23 cellular contexts compared by ENCODE assay signal in the genomic region with DNA sequence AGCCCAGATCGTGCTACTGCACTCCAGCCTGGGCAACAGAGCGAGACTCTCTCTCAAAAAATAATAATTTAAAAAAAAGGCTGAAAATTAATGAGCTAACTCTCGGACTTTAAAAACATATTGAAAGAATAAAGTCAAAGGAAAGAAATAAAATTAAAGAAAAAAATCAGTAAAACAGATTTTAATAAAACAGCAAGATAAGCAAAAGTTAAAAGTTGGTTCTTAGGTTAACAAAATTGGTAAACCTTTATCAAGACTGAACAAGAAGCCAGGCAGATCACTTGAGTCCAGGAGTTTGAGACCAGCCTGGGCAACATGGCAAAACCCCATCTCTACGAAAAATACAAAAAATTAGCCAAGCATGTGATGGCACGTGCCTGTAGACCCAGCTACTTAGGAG. TPM values are rescaled to one million over a fixed set of nuclear protein-coding genes. Genes with fewer than 3 reads are reported as not detected.
DNase-seq lines count a peak whose midpoint lies in the region; ATAC-seq, FAIRE-seq and TF ChIP-seq lines count a peak whose summit lies in the region.
"Had no signal": no experiment of that assay in that cellular context is flagged by ENCODE, and none has a peak within 500 bp of the region (broad histone marks: within the 10 kb centered on the region; RNA-seq: fewer than 3 reads in every experiment).

No MANE protein-coding gene starts in this region.

- H3K4me1 ChIP-seq in HepG2 (ENCODE audit: insufficient read depth, low read length) (0 out of 2 replicates have a peak, but pooled peaks cover 7% of the 10 kb centered on the region), right lobe of liver (peaks cover 0 to 22% (median 7%) of the 10 kb centered on the region in 4 donors)

- no peaks in the 10 kb centered on the region for H3K4me1 Mint-ChIP-seq in activated B cell treated with CpG ODN at 0.5 μM for 24 hours
- H3K4me1 Mint-ChIP-seq in naive thymus-derived CD8-positive, alpha-beta T cell: peaks cover 7 to 31% (median 16%) of the 10 kb centered on the region in 4 donors

- H3K27me3 ChIP-seq in HepG2 (ENCODE audit: control insufficient read depth in 1 of 2, insufficient read depth in 2 of 2, low read length in 2 of 2): no peaks in the 10 kb centered on the region
- no peaks in the 10 kb centered on the region for H3K27me3 ChIP-seq in right lobe of liver
- no peaks in the 10 kb centered on the region for H3K27me3 ChIP-seq in WERI-Rb-1 (ENCODE audit: insufficient read depth, low read depth, severe bottlenecking)
- H3K27me3 ChIP-seq: MG63 had no signal

- no peak for ATAC-seq in HepG2
- ATAC-seq in right lobe of liver: no peak
- no peak for ATAC-seq in activated B cell treated with CpG ODN at 0.5 μM for 24 hours (ENCODE audit: low read depth)
- ATAC-seq in naive thymus-derived CD8-positive, alpha-beta T cell: no peak
- ATAC-seq in HG02678 (IDR thresholded peaks at IDR 0.05; ENCODE audit: unreplicated experiment): no peak

- TF ChIP-seq RAD21 in HepG2 (CRISPR knock-in tag; IDR thresholded peaks at IDR 0.05): no peak

- peak overlapping the region; percentile 56 for H3K27ac Mint-ChIP-seq in activated B cell treated with CpG ODN at 0.5 μM for 24 hours
- H3K27ac Mint-ChIP-seq in naive thymus-derived CD8-positive, alpha-beta T cell: peak overlapping the region in 6 of 10 donors; percentile 46 to 86 (median 65)

- H2AFZ ChIP-seq in HepG2 (ENCODE audit: low read length): no peak overlapping the region
- H2AFZ ChIP-seq: GM23248, PC-9 had no signal

- FAIRE-seq in HepG2 (lab: Jason Lieb, UNC): no peak
- FAIRE-seq: GM18507 had no signal

- H3K79me2 ChIP-seq in HepG2 (ENCODE audit: insufficient read depth, low read length): peaks cover 19% of the 10 kb centered on the region

- H3K9me3 Mint-ChIP-seq in activated B cell treated with CpG ODN at 0.5 μM for 24 hours: no peaks in the 10 kb centered on the region
- no peaks in the 10 kb centered on the region for H3K9me3 Mint-ChIP-seq in naive thymus-derived CD8-positive, alpha-beta T cell
- H3K9me3 Mint-ChIP-seq: CD4-positive, CD25-positive, alpha-beta regulatory T cell had no signal

- H3K9ac ChIP-seq in HepG2 (ENCODE audit: insufficient read depth, low read depth, low read length): no peak overlapping the region
- H3K9ac ChIP-seq: GM23248 had no signal

- H3K4me3 Mint-ChIP-seq in activated B cell treated with CpG ODN at 0.5 μM for 24 hours: no peak overlapping the region
- no peak overlapping the region for H3K4me3 Mint-ChIP-seq in naive thymus-derived CD8-positive, alpha-beta T cell
- H3K4me3 Mint-ChIP-seq: CD4-positive, CD25-positive, alpha-beta regulatory T cell; H9 had no signal

- H3K9me3 ChIP-seq in HepG2 (ENCODE audit: low read length) (no peaks in the 10 kb centered on the region), right lobe of liver (no peaks in the 10 kb centered on the region), WERI-Rb-1 (ENCODE audit: severe bottlenecking) (no peaks in the 10 kb centered on the region)
- H3K9me3 ChIP-seq: MG63 had no signal

- intact Hi-C loops in HepG2 (cut with micrococcal nuclease; ENCODE audit: unreplicated experiment): no loop called here
- intact Hi-C loops in right lobe of liver (cut with DNase I): no loop called here
- intact Hi-C loops in activated B cell treated with CpG ODN at 0.5 μM for 24 hours (cut with micrococcal nuclease): loop anchor here (5.0 kb wide), 1 partner anchor 34 kb away; no protein-coding TSS in a partner anchor

- peaks cover 2 to 18% of the 10 kb centered on the region in 2 experiments; a peak in 4 of 5 replicates for H3K36me3 ChIP-seq in HepG2 (replicated peaks in 1 of 2; ENCODE audit: control insufficient read depth in 1 of 2, insufficient read depth in 2 of 2, low read length in 2 of 2)
- H3K36me3 ChIP-seq in right lobe of liver: peaks cover 0 to 19% (median 1%) of the 10 kb centered on the region in 4 donors
- peaks cover 34% of the 10 kb centered on the region for H3K36me3 ChIP-seq in WERI-Rb-1

- WGBS in HepG2 (ENCODE audit: low lambda C conversion rate): 95% methylated on average over 5 of the region's 5 CpGs
- WGBS in right lobe of liver (ENCODE audit: insufficient coverage, low coverage, low lambda C conversion rate, missing lambda C conversion rate): 78% methylated on average over 5 of the region's 5 CpGs

- H3K36me3 Mint-ChIP-seq in activated B cell treated with CpG ODN at 0.5 μM for 24 hours (ENCODE audit: low read depth): peaks cover 45% of the 10 kb centered on the region
- H3K36me3 Mint-ChIP-seq in naive thymus-derived CD8-positive, alpha-beta T cell: peaks cover 0 to 59% (median 0%) of the 10 kb centered on the region in 3 donors

- POLR2A ChIA-PET in HepG2 (lab: Yijun Ruan, JAX) (no interaction called here), activated B cell treated with CpG ODN at 0.5 μM for 24 hours (lab: Charles Lee) (no interaction called here)
- POLR2A ChIA-PET in naive thymus-derived CD8-positive, alpha-beta T cell (lab: Charles Lee): no interaction called here

- no peak for DNase-seq in HepG2 (ENCODE audit: low spot score)
- no peak for DNase-seq in right lobe of liver
- DNase-seq in activated B cell treated with CpG ODN at 0.5 μM for 24 hours: no peak
- no peak for DNase-seq in naive thymus-derived CD8-positive, alpha-beta T cell
- no peak for DNase-seq in WERI-Rb-1
- DNase-seq in foreskin melanocyte: no peak
- DNase-seq: 8988T; CD4-positive, CD25-positive, alpha-beta regulatory T cell; DMS53; GM23248; H9; KG1; MG63; NCI-H1105 treated with DMSO at 0.1 percent for 48 hours; NCI-H146; NCI-H2029; NCI-H446 treated with DMSO at 0.1 percent for 48 hours; NCI-H526 treated with DMSO at 0.1 percent for 48 hours; PC-9; RPMI8226; SHP77 had no signal

- no peak for TF ChIP-seq EP300 in HepG2 (IDR thresholded peaks at IDR 0.05; ENCODE audit: low read depth in 2 of 2, low read length in 2 of 2)
- TF ChIP-seq EP300 in HepG2 (CRISPR knock-in tag; IDR thresholded peaks at IDR 0.05; ENCODE audit: borderline replicate concordance): no peak

- CTCF ChIA-PET in HepG2 (lab: Yijun Ruan, JAX; ENCODE audit: low intra/inter-chr PET ratio, low total read pairs) (no interaction called here), activated B cell treated with CpG ODN at 0.5 μM for 24 hours (lab: Charles Lee) (interaction anchor here (1.0 kb wide), 1 partner anchor 10 kb away, joined by 3 read pairs; no protein-coding TSS in a partner anchor)

- H3K4me2 ChIP-seq in HepG2 (ENCODE audit: low read depth, low read length): no peak overlapping the region
- H3K4me2 ChIP-seq: PC-9 had no signal

- in situ Hi-C loops in HepG2 (cut with HindIII; ENCODE audit: extremely low pct_ligation_motif_present, low pct_unique_long_range_greater_than_20kb): no loop called here

- no peaks in the 10 kb centered on the region for H4K20me1 ChIP-seq in HepG2 (ENCODE audit: insufficient read depth, low read length)

- TF ChIP-seq POLR2A in HepG2 (IDR thresholded peaks at IDR 0.05; ENCODE audit: insufficient read depth in 1 of 2, low read depth in 2 of 2, low read length in 2 of 2): no peak
- TF ChIP-seq POLR2A in right lobe of liver (IDR thresholded peaks at IDR 0.05): no peak

- H3K27me3 Mint-ChIP-seq in activated B cell treated with CpG ODN at 0.5 μM for 24 hours: no peaks in the 10 kb centered on the region
- H3K27me3 Mint-ChIP-seq in naive thymus-derived CD8-positive, alpha-beta T cell: no peaks in the 10 kb centered on the region
- H3K27me3 Mint-ChIP-seq: CD4-positive, CD25-positive, alpha-beta regulatory T cell had no signal

- TF ChIP-seq CTCF in HepG2 (CRISPR knock-in tag; IDR thresholded peaks at IDR 0.05): no peak
- no peak for TF ChIP-seq CTCF in right lobe of liver (IDR thresholded peaks at IDR 0.05)
- no peak for TF ChIP-seq CTCF in activated B cell treated with CpG ODN at 0.5 μM for 24 hours (IDR thresholded peaks at IDR 0.05)
- no peak for TF ChIP-seq CTCF in WERI-Rb-1 (IDR thresholded peaks at IDR 0.05; ENCODE audit: low read depth, low read length)

- H3K4me3 ChIP-seq in HepG2 (replicated peaks in 1 of 3; ENCODE audit: insufficient read depth in 1 of 3, low read depth in 2 of 3, low read length in 3 of 3) (no peak overlapping the region), right lobe of liver (no peak overlapping the region), WERI-Rb-1 (ENCODE audit: low read depth, low read length) (no peak overlapping the region)
- H3K4me3 ChIP-seq: GM23248, MG63, PC-9 had no signal

- H3K27ac ChIP-seq in HepG2 (ENCODE audit: extremely low read length, insufficient read depth, low read length): no peak overlapping the region
- H3K27ac ChIP-seq in right lobe of liver: no peak overlapping the region
- no peak overlapping the region for H3K27ac ChIP-seq in WERI-Rb-1
- H3K27ac ChIP-seq: GM23248, PC-9 had no signal

- BruUV-seq in HepG2 (replicated peaks; lab: Mats Ljungman, UMichigan): no TSS peak

TF ChIP-seq in HepG2, 621 proteins besides CTCF, POLR2A, EP300 and RAD21 (continues in another document):
- no peak for TF ChIP-seq ZFX (CRISPR knock-in tag; IDR thresholded peaks at IDR 0.05; ENCODE audit: low read depth)

RNA-seq across cellular contexts. Expression of gene TRPM7, which starts 20.7 kb away (rescaled TPM):
- 31.7 and 36.0 TPM in 2 replicates for total RNA-seq in HepG2 (2016; rRNA removed; fragmentation: Illumina TruSeq; extraction: Trizol)
- 20.0 and 27.4 TPM in 2 replicates for total RNA-seq in HepG2 (2016; cell fraction: cytosol; rRNA removed; fragmentation: Illumina TruSeq; extraction: Trizol; ENCODE audit: low read depth)
- total RNA-seq in HepG2 (2016; cell fraction: insoluble cytoplasmic fraction; rRNA removed; fragmentation: Illumina TruSeq; extraction: Trizol): 29.5 and 34.2 TPM in 2 replicates
- total RNA-seq in HepG2 (2016; cell fraction: membrane; rRNA removed; fragmentation: Illumina TruSeq; extraction: Trizol): 13.8 and 21.5 TPM in 2 replicates
- 55.5 and 65.2 TPM in 2 replicates for total RNA-seq in HepG2 (2016; cell fraction: nucleus; rRNA removed; fragmentation: Illumina TruSeq; extraction: Trizol)
- polyA plus RNA-seq in HepG2 (2011; rRNA removed): 10.3 and 11.0 TPM in 2 replicates
- 2.5 and 5.2 TPM in 2 replicates for polyA plus RNA-seq in HepG2 (2011; cell fraction: cytosol; rRNA removed)
- 13.1 and 16.3 TPM in 2 replicates for polyA plus RNA-seq in HepG2 (2011; cell fraction: nucleus; rRNA removed)
- polyA plus RNA-seq in HepG2 (2012): 13.3 and 15.9 TPM in 2 replicates
- 0.60 and 0.96 TPM in 2 replicates for polyA plus RNA-seq in HepG2 (2016; cell fraction: cytosol; fragmentation: Illumina TruSeq; extraction: Trizol; ENCODE audit: low read depth)
- polyA plus RNA-seq in HepG2 (2016; cell fraction: insoluble cytoplasmic fraction; fragmentation: Illumina TruSeq; extraction: Trizol; ENCODE audit: low read depth): 20.5 and 21.0 TPM in 2 replicates
- polyA plus RNA-seq in HepG2 (2016; cell fraction: membrane; fragmentation: Illumina TruSeq; extraction: Trizol; ENCODE audit: low read depth): 3.7 and 4.0 TPM in 2 replicates
- polyA plus RNA-seq in HepG2 (2016; cell fraction: nucleus; fragmentation: Illumina TruSeq; extraction: Trizol; ENCODE audit: insufficient read depth, low read depth): 39.3 and 41.4 TPM in 2 replicates
- 10.4 and 25.6 TPM in 2 replicates for polyA minus RNA-seq in HepG2 (2011; rRNA and poly(A)+ RNA removed; ENCODE audit: low replicate concordance)
- 12.9 and 15.3 TPM in 2 replicates for polyA minus RNA-seq in HepG2 (2011; cell fraction: cytosol; rRNA and poly(A)+ RNA removed)
- 95.0 and 116 TPM in 2 replicates for polyA minus RNA-seq in HepG2 (2011; cell fraction: nucleus; rRNA and poly(A)+ RNA removed)
- total RNA-seq in right lobe of liver: 10 to 100 TPM; 20.9 to 31.9 (median 24.7) TPM
- total RNA-seq in activated B cell treated with CpG ODN at 0.5 μM for 24 hours: 59.4 and 64.7 TPM in 2 replicates
- 10 to 100 TPM; 62.8 to 69.2 TPM for total RNA-seq in naive thymus-derived CD8-positive, alpha-beta T cell
- polyA plus RNA-seq in naive thymus-derived CD8-positive, alpha-beta T cell: 10 to 100 TPM; 13.4 to 14.2 (median 13.7) TPM
